Comparison of ENCODE assay signal across 10 cellular contexts in genomic region chr15:91186892-91187644, GRCh38.
DNase-seq lines count a peak whose midpoint lies in the region; ATAC-seq, FAIRE-seq and TF ChIP-seq lines count a peak whose summit lies in the region.
"Had no signal": no experiment of that assay in that cellular context is flagged by ENCODE, and none has a peak within 500 bp of the region (broad histone marks: within the 10 kb centered on the region; RNA-seq: fewer than 3 reads in every experiment).

No MANE protein-coding gene starts in this region.

- no peaks in the 10 kb centered on the region for H3K4me1 ChIP-seq in cardiac muscle cell (ENCODE audit: low read depth)
- no peaks in the 10 kb centered on the region for H3K4me1 ChIP-seq in right cardiac atrium (ENCODE audit: control insufficient read depth, insufficient read depth, low read length)
- no peaks in the 10 kb centered on the region for H3K4me1 ChIP-seq in PC-3 (ENCODE audit: insufficient read depth, low read length)

- H3K36me3 ChIP-seq in cardiac muscle cell (no peaks in the 10 kb centered on the region), PC-3 (ENCODE audit: low read depth, low read length) (no peaks in the 10 kb centered on the region)

- no peaks in the 10 kb centered on the region for H4K20me1 ChIP-seq in PC-3 (ENCODE audit: low read length)

- H3K9me3 ChIP-seq in cardiac muscle cell (ENCODE audit: low read depth) (no peaks in the 10 kb centered on the region), right cardiac atrium (ENCODE audit: control insufficient read depth, low read length) (no peaks in the 10 kb centered on the region), PC-3 (ENCODE audit: low read length) (no peaks in the 10 kb centered on the region)

- H3K27me3 ChIP-seq in cardiac muscle cell (no peaks in the 10 kb centered on the region), right cardiac atrium (ENCODE audit: control insufficient read depth, insufficient read depth) (no peaks in the 10 kb centered on the region), PC-3 (ENCODE audit: low read length) (peaks cover 25% of the 10 kb centered on the region)

- intact Hi-C loops in right cardiac atrium (cut with DNase I) (no loop called here), PC-3 (cut with micrococcal nuclease) (no loop called here), cardiac septum (cut with DNase I) (no loop called here)

- WGBS in right cardiac atrium = 48% methylated on average over 6 of the region's 6 CpGs

- H3K79me2 ChIP-seq in PC-3 (ENCODE audit: low read length) = no peaks in the 10 kb centered on the region

- FAIRE-seq in urothelium cell line (lab: Jason Lieb, UNC) = no peak
- FAIRE-seq: frontal cortex had no signal

- H3K9ac ChIP-seq in PC-3 (ENCODE audit: low read length) = no peak overlapping the region

- CTCF ChIA-PET in PC-3 (lab: Charles Lee) = no interaction called here

- ATAC-seq in right cardiac atrium = no peak
- no peak for ATAC-seq in PC-3
- no peak for ATAC-seq in HG03039 (IDR thresholded peaks at IDR 0.05; ENCODE audit: unreplicated experiment)
- ATAC-seq in GM21367 (IDR thresholded peaks at IDR 0.05; ENCODE audit: unreplicated experiment) = no peak

- H3K9me2 ChIP-seq in PC-3 (replicated peaks; ENCODE audit: low read length) = no peaks in the 10 kb centered on the region

- peak; percentile 34 to 86 for DNase-seq in cardiac muscle cell (ENCODE audit: low read depth in 1 of 2, low spot score in 1 of 2)
- no peak for DNase-seq in right cardiac atrium
- DNase-seq in PC-3 = peak; percentile 50
- DNase-seq in epithelial cell of esophagus (ENCODE audit: low read depth) = peak; percentile 63
- peak; percentile 47 for DNase-seq in urothelium cell line (ENCODE audit: low spot score)
- DNase-seq in cardiac septum (ENCODE audit: low spot score) = no peak
- DNase-seq: CD4-positive, alpha-beta memory T cell had no signal

- H3K4me2 ChIP-seq in PC-3 (ENCODE audit: low read length) = no peak overlapping the region

- H3K27ac ChIP-seq in cardiac muscle cell (no peak overlapping the region), right cardiac atrium (ENCODE audit: low read length) (no peak overlapping the region), PC-3 (ENCODE audit: low read length) (no peak overlapping the region)

- no peak for TF ChIP-seq CTCF in cardiac muscle cell (IDR thresholded peaks at IDR 0.05; ENCODE audit: low read depth, low read length)
- TF ChIP-seq CTCF in PC-3 (conservative IDR thresholded peaks at IDR 0.05; ENCODE audit: low read depth, low read length) = no peak
- no peak for TF ChIP-seq CTCF in epithelial cell of esophagus (IDR thresholded peaks at IDR 0.05; ENCODE audit: insufficient read depth, low read depth, low read length, missing control alignments)

- H3K4me3 ChIP-seq in cardiac muscle cell (no peak overlapping the region), right cardiac atrium (ENCODE audit: low read length) (no peak overlapping the region), PC-3 (ENCODE audit: low read length) (no peak overlapping the region), epithelial cell of esophagus (ENCODE audit: low read length) (no peak overlapping the region)

- POLR2A ChIA-PET in PC-3 (lab: Charles Lee; ENCODE audit: unreplicated experiment) = no interaction called here

- H2AFZ ChIP-seq in PC-3 (ENCODE audit: low read length) = no peak overlapping the region

- no peaks in the 10 kb centered on the region for H3F3A ChIP-seq in PC-3 (ENCODE audit: low read length, unreplicated experiment)

- no TSS peak for BruUV-seq in PC-3 (replicated peaks; lab: Mats Ljungman, UMichigan)

Comparison
In these comparisons a context has a peak if more than half of its experiments do, and no peak if none do; other contexts are left out.
1. DNase-seq: peak in cardiac muscle cell (2 of 2), PC-3 (single experiment), epithelial cell of esophagus (single experiment) and urothelium cell line (single experiment); none in right cardiac atrium (0 of 3) and cardiac septum (single experiment).